In genomic region chr12:62600038-62600437, GRCh38 we compare ENCODE assay signal across 15 cellular contexts.
DNase-seq lines count a peak whose midpoint lies in the region; ATAC-seq and TF ChIP-seq lines count a peak whose summit lies in the region.
"Had no signal": no experiment of that assay in that cellular context is flagged by ENCODE, and none has a peak within 500 bp of the region (broad histone marks: within the 10 kb centered on the region; RNA-seq: fewer than 3 reads in every experiment).

No MANE protein-coding gene starts in this region.

- H3K27ac Mint-ChIP-seq in MCF 10A (ENCODE audit: low read depth, unreplicated experiment): no peak overlapping the region
- H3K27ac Mint-ChIP-seq: activated CD4-positive, alpha-beta memory T cell treated with anti-CD3 and anti-CD28 coated beads, Interleukin-2, amount 10 ng/mL, durations not matched to agents 7 days and 5 days; activated naive CD4-positive, alpha-beta T cell treated with anti-CD3 and anti-CD28 coated beads for 36 hours; B cell had no signal

- CTCF ChIA-PET in mammary epithelial cell (lab: Charles Lee; ENCODE audit: low non-redundant PET): no interaction called here
- CTCF ChIA-PET in MCF 10A (lab: Yijun Ruan, JAX): interaction anchor here (0.7 to 2.8 kb wide), 4 partner anchors 10 to 194 kb away, joined by 3 to 14 read pairs (median 6); no protein-coding TSS in a partner anchor
- CTCF ChIA-PET in PC-3 (lab: Charles Lee): no interaction called here

- no peak overlapping the region for H3K4me3 ChIP-seq in mammary epithelial cell (replicated peaks in 1 of 3; ENCODE audit: insufficient read depth in 1 of 3, low read depth in 2 of 3, low read length in 3 of 3)
- H3K4me3 ChIP-seq in PC-3 (ENCODE audit: low read length): no peak overlapping the region

- no peaks in the 10 kb centered on the region for H3F3A ChIP-seq in PC-3 (ENCODE audit: low read length, unreplicated experiment)

- H3K4me3 Mint-ChIP-seq in MCF 10A (ENCODE audit: unreplicated experiment): no peak overlapping the region
- H3K4me3 Mint-ChIP-seq: activated CD4-positive, alpha-beta memory T cell treated with anti-CD3 and anti-CD28 coated beads, Interleukin-2, amount 10 ng/mL, durations not matched to agents 7 days and 5 days; activated naive CD4-positive, alpha-beta T cell treated with anti-CD3 and anti-CD28 coated beads for 36 hours; B cell; mesothelial cell of epicardium had no signal

- H3K4me2 ChIP-seq in mammary epithelial cell (ENCODE audit: insufficient read depth, low read depth, low read length) (no peak overlapping the region), PC-3 (ENCODE audit: low read length) (no peak overlapping the region)

- H2AFZ ChIP-seq in mammary epithelial cell (ENCODE audit: low read depth, low read length) (no peak overlapping the region), PC-3 (ENCODE audit: low read length) (no peak overlapping the region)

- H3K36me3 Mint-ChIP-seq in MCF 10A (ENCODE audit: insufficient read depth, unreplicated experiment): peaks cover 9% of the 10 kb centered on the region
- H3K36me3 Mint-ChIP-seq: mesothelial cell of epicardium had no signal

- H3K27me3 ChIP-seq in mammary epithelial cell (ENCODE audit: insufficient read depth, low read length): no peaks in the 10 kb centered on the region
- H3K27me3 ChIP-seq in PC-3 (ENCODE audit: low read length): no peaks in the 10 kb centered on the region

- dilution Hi-C loops in mammary epithelial cell (cut with HindIII; ENCODE audit: low sequenced_read_pairs): loop anchor here (10.0 kb wide), 1 partner anchor 185 kb away; no protein-coding TSS in a partner anchor

- no peak overlapping the region for H3K9ac ChIP-seq in mammary epithelial cell (ENCODE audit: insufficient read depth, low read length)
- no peak overlapping the region for H3K9ac ChIP-seq in PC-3 (ENCODE audit: low read length)

- H3K9me3 ChIP-seq in mammary epithelial cell (replicated peaks; ENCODE audit: insufficient read depth, low read length): no peaks in the 10 kb centered on the region
- H3K9me3 ChIP-seq in PC-3 (ENCODE audit: low read length): no peaks in the 10 kb centered on the region

- H3K27me3 Mint-ChIP-seq in MCF 10A (ENCODE audit: insufficient read depth, unreplicated experiment): no peaks in the 10 kb centered on the region
- H3K27me3 Mint-ChIP-seq: activated CD4-positive, alpha-beta memory T cell treated with anti-CD3 and anti-CD28 coated beads, Interleukin-2, amount 10 ng/mL, durations not matched to agents 7 days and 5 days; B cell had no signal

- H3K4me1 Mint-ChIP-seq in MCF 10A (ENCODE audit: insufficient read depth, unreplicated experiment): peaks cover 11% of the 10 kb centered on the region

- intact Hi-C loops in mammary epithelial cell (cut with micrococcal nuclease) (loop anchor here (5.0 kb wide), 1 partner anchor 467 kb away; no protein-coding TSS in a partner anchor), MCF 10A (cut with micrococcal nuclease) (loop anchor here (5.0 to 10.0 kb wide), 3 partner anchors 132 to 465 kb away; partner anchors contain the start of gene USP15), PC-3 (cut with micrococcal nuclease) (loop anchor here (1.0 to 5.0 kb wide), 4 partner anchors 62 to 332 kb away; no protein-coding TSS in a partner anchor)

- BruUV-seq in mammary epithelial cell (replicated peaks; lab: Mats Ljungman, UMichigan): no TSS peak
- no TSS peak for BruUV-seq in MCF 10A (replicated peaks; lab: Mats Ljungman, UMichigan)
- BruUV-seq in PC-3 (replicated peaks; lab: Mats Ljungman, UMichigan): no TSS peak

- POLR2A ChIA-PET in MCF 10A (lab: Yijun Ruan, JAX): interaction anchor here (0.7 kb wide), 1 partner anchor 12 kb away, joined by 3 read pairs; no protein-coding TSS in a partner anchor
- POLR2A ChIA-PET in PC-3 (lab: Charles Lee; ENCODE audit: unreplicated experiment): no interaction called here

- no peaks in the 10 kb centered on the region for H3K9me3 Mint-ChIP-seq in MCF 10A (ENCODE audit: unreplicated experiment)
- H3K9me3 Mint-ChIP-seq: activated CD4-positive, alpha-beta memory T cell treated with anti-CD3 and anti-CD28 coated beads, Interleukin-2, amount 10 ng/mL, durations not matched to agents 7 days and 5 days; activated naive CD4-positive, alpha-beta T cell treated with anti-CD3 and anti-CD28 coated beads for 36 hours; mesothelial cell of epicardium had no signal

- H3K79me2 ChIP-seq in mammary epithelial cell (ENCODE audit: insufficient read depth, low read length) (peaks cover 28% of the 10 kb centered on the region), PC-3 (ENCODE audit: low read length) (peaks cover 35% of the 10 kb centered on the region)

- TF ChIP-seq CTCF in mammary epithelial cell (conservative IDR thresholded peaks at IDR 0.05 in 1 of 2, IDR thresholded peaks at IDR 0.05 in 1 of 2; ENCODE audit: extremely low read depth in 1 of 2, insufficient read depth in 1 of 2, low read depth in 1 of 2, low read length in 2 of 2) (peak; percentile 21 to 24), MCF 10A (IDR thresholded peaks at IDR 0.05; ENCODE audit: unreplicated experiment) (no peak), PC-3 (conservative IDR thresholded peaks at IDR 0.05; ENCODE audit: low read depth, low read length) (peak; percentile 51; the same call in 1 of the 2 replicates), GM10266 (IDR thresholded peaks at IDR 0.05; ENCODE audit: control insufficient read depth, insufficient read depth, low read depth, missing control alignments) (no peak)

- ATAC-seq in PC-3: no peak
- ATAC-seq in HG03378 (IDR thresholded peaks at IDR 0.05; ENCODE audit: unreplicated experiment): no peak
- ATAC-seq in GM21737 (IDR thresholded peaks at IDR 0.05; ENCODE audit: unreplicated experiment): no peak

- H3K4me1 ChIP-seq in mammary epithelial cell (ENCODE audit: insufficient read depth, low read length) (peaks cover 7% of the 10 kb centered on the region), PC-3 (ENCODE audit: insufficient read depth, low read length) (peaks cover 32% of the 10 kb centered on the region)

- DNase-seq in mammary epithelial cell (no peak), MCF 10A (ENCODE audit: unreplicated experiment) (no peak), PC-3 (peak; percentile 35), erythroblast (lab: John Stamatoyannopoulos, UW) (peak; percentile 14 to 23), GM10266 (ENCODE audit: extremely low spot score) (no peak), NOMO-1 treated with dmso at 0.1 percent for 144 hours (lab: John Stamatoyannopoulos, UW; ENCODE audit: unreplicated experiment) (no peak)
- DNase-seq: activated CD4-positive, alpha-beta memory T cell treated with anti-CD3 and anti-CD28 coated beads, Interleukin-2, amount 10 ng/mL, durations not matched to agents 7 days and 5 days; activated naive CD4-positive, alpha-beta T cell treated with anti-CD3 and anti-CD28 coated beads for 36 hours; hypothalamus; Karpas-422; NCI-H510A treated with DMSO at 0.1 percent for 48 hours had no signal

- TF ChIP-seq POLR2A in erythroblast (IDR thresholded peaks at IDR 0.05; ENCODE audit: low read length): no peak

- H3K9me2 ChIP-seq in PC-3 (replicated peaks; ENCODE audit: low read length): no peaks in the 10 kb centered on the region

- in situ Hi-C loops in mammary epithelial cell (cut with MboI; ENCODE audit: low sequenced_read_pairs in 2 of 2): loop anchor here in 1 of 2 donors (5.0 to 10.0 kb wide), 2 partner anchors 125 to 192 kb away; no protein-coding TSS in a partner anchor

- H4K20me1 ChIP-seq in mammary epithelial cell (ENCODE audit: insufficient read depth, low read length) (no peaks in the 10 kb centered on the region), PC-3 (ENCODE audit: low read length) (peaks cover 9% of the 10 kb centered on the region; the same call in 1 of the 2 replicates)

- WGBS in mammary epithelial cell (ENCODE audit: low coverage, missing lambda C conversion rate): 77% methylated on average over 4 of the region's 4 CpGs

- H3K36me3 ChIP-seq in mammary epithelial cell (ENCODE audit: insufficient read depth, low read length) (peaks cover 2% of the 10 kb centered on the region), PC-3 (ENCODE audit: low read depth, low read length) (no peaks in the 10 kb centered on the region)

- H3K27ac ChIP-seq in mammary epithelial cell (ENCODE audit: insufficient read depth, low read depth, low read length) (no peak overlapping the region), PC-3 (ENCODE audit: low read length) (no peak overlapping the region; the same call in 1 of the 2 replicates)

Comparison
In these comparisons a context has a peak if more than half of its experiments do, and no peak if none do; other contexts are left out.
1. CTCF ChIP-seq: peak in mammary epithelial cell (2 of 2) and PC-3 (single experiment); none in MCF 10A (single experiment) and GM10266 (single experiment).
2. DNase-seq: peak in PC-3 (single experiment) and erythroblast (2 of 2); none in mammary epithelial cell (single experiment), MCF 10A (single experiment), GM10266 (single experiment) and NOMO-1 treated with dmso at 0.1 percent for 144 hours (single experiment).